14 cellular contexts compared by ENCODE assay signal in genomic region chr10:18713077-18713476, GRCh38. TPM values are rescaled to one million over a fixed set of nuclear protein-coding genes. Genes with fewer than 3 reads are reported as not detected.
DNase-seq lines count a peak whose midpoint lies in the region; ATAC-seq, FAIRE-seq and TF ChIP-seq lines count a peak whose summit lies in the region.
"Had no signal": no experiment of that assay in that cellular context is flagged by ENCODE, and none has a peak within 500 bp of the region (broad histone marks: within the 10 kb centered on the region; RNA-seq: fewer than 3 reads in every experiment).

No MANE protein-coding gene starts in this region.

- peak; percentile 93 for FAIRE-seq in keratinocyte (lab: Jason Lieb, UNC)

- CTCF ChIA-PET in activated CD8-positive, alpha-beta T cell treated with anti-CD3 and anti-CD28 coated beads, Interleukin-2, amount 10 ng/mL, durations not matched to agents 7 days and 5 days (lab: Charles Lee), result no interaction called here

- H3K36me3 ChIP-seq in adrenal gland (replicated peaks in 1 of 2) (no peaks in the 10 kb centered on the region), keratinocyte (ENCODE audit: control insufficient read depth in 2 of 2, extremely low read depth in 1 of 2, insufficient read depth in 2 of 2, low read length in 2 of 2) (no peaks in the 10 kb centered on the region), mucosa of descending colon (ENCODE audit: low read depth) (no peaks in the 10 kb centered on the region)
- H3K36me3 ChIP-seq: esophagus muscularis mucosa had no signal

- dilution Hi-C loops in keratinocyte (cut with MboI; ENCODE audit: extremely low pct_ligation_motif_present, low sequenced_read_pairs), result no loop called here

- no peaks in the 10 kb centered on the region for H3K36me3 Mint-ChIP-seq in activated CD8-positive, alpha-beta T cell treated with anti-CD3 and anti-CD28 coated beads, Interleukin-2, amount 10 ng/mL, durations not matched to agents 7 days and 5 days (ENCODE audit: low read depth)

- no peak for TF ChIP-seq POLR2A in adrenal gland (IDR thresholded peaks at IDR 0.05)

- intact Hi-C loops in adrenal gland (cut with DNase I) (no loop called here), mucosa of descending colon (cut with DNase I, micrococcal nuclease) (no loop called here)

- no peaks in the 10 kb centered on the region for H4K20me1 ChIP-seq in keratinocyte (ENCODE audit: control insufficient read depth, extremely low read depth, insufficient read depth, low read length)

- no peaks in the 10 kb centered on the region for H3K9me1 ChIP-seq in keratinocyte (ENCODE audit: control insufficient read depth, extremely low read depth, insufficient read depth, low read length)

- H2AFZ ChIP-seq in keratinocyte (ENCODE audit: control insufficient read depth, low read length), result no peak overlapping the region

- no peaks in the 10 kb centered on the region for H3K4me1 Mint-ChIP-seq in activated CD8-positive, alpha-beta T cell treated with anti-CD3 and anti-CD28 coated beads, Interleukin-2, amount 10 ng/mL, durations not matched to agents 7 days and 5 days (ENCODE audit: low read depth)
- H3K4me1 Mint-ChIP-seq: activated B cell treated with CpG ODN at 0.5 μM for 24 hours had no signal

- H3K9ac ChIP-seq in keratinocyte (ENCODE audit: control insufficient read depth, extremely low read depth, insufficient read depth, low read length), result no peak overlapping the region

- H3K4me3 ChIP-seq in adrenal gland (no peak overlapping the region), keratinocyte (ENCODE audit: control insufficient read depth in 2 of 3, extremely low read depth in 1 of 3, insufficient read depth in 2 of 3, low read depth in 1 of 3, low read length in 3 of 3) (no peak overlapping the region), mucosa of descending colon (no peak overlapping the region)
- H3K4me3 ChIP-seq: esophagus muscularis mucosa had no signal

- no peak overlapping the region for H3K4me2 ChIP-seq in keratinocyte (ENCODE audit: control insufficient read depth, extremely low read depth, insufficient read depth, low read depth, low read length)

- no peak overlapping the region for H3K27ac ChIP-seq in adrenal gland
- no peak overlapping the region for H3K27ac ChIP-seq in keratinocyte (ENCODE audit: control insufficient read depth, insufficient read depth, low read length)
- H3K27ac ChIP-seq: C4-2B, esophagus muscularis mucosa had no signal

- no peak for TF ChIP-seq CTCF in adrenal gland (IDR thresholded peaks at IDR 0.05)
- TF ChIP-seq CTCF in keratinocyte (optimal IDR thresholded peaks at IDR 0.05 in 1 of 3, IDR thresholded peaks at IDR 0.05 in 1 of 3, conservative IDR thresholded peaks at IDR 0.05 in 1 of 3; ENCODE audit: extremely low read depth in 1 of 3, insufficient read depth in 2 of 3, low read length in 3 of 3), result no peak
- no peak for TF ChIP-seq CTCF in mucosa of descending colon (IDR thresholded peaks at IDR 0.05)

- ATAC-seq in mucosa of descending colon (no peak), GM19023 (IDR thresholded peaks at IDR 0.05; ENCODE audit: unreplicated experiment) (no peak)
- ATAC-seq in activated CD8-positive, alpha-beta T cell treated with anti-CD3 and anti-CD28 coated beads, Interleukin-2, amount 10 ng/mL, durations not matched to agents 7 days and 5 days, result no peak

- no peaks in the 10 kb centered on the region for H3K27me3 Mint-ChIP-seq in activated CD8-positive, alpha-beta T cell treated with anti-CD3 and anti-CD28 coated beads, Interleukin-2, amount 10 ng/mL, durations not matched to agents 7 days and 5 days (ENCODE audit: low read depth)
- H3K27me3 Mint-ChIP-seq: activated B cell treated with CpG ODN at 0.5 μM for 24 hours had no signal

- no peaks in the 10 kb centered on the region for H3K79me2 ChIP-seq in keratinocyte (ENCODE audit: control insufficient read depth, insufficient read depth, low read length)

- no peaks in the 10 kb centered on the region for H3K9me3 ChIP-seq in adrenal gland (replicated peaks in 1 of 3)
- no peaks in the 10 kb centered on the region for H3K9me3 ChIP-seq in keratinocyte (ENCODE audit: control insufficient read depth, low read depth, low read length)
- no peaks in the 10 kb centered on the region for H3K9me3 ChIP-seq in mucosa of descending colon
- H3K9me3 ChIP-seq: esophagus muscularis mucosa had no signal

- H3K4me3 Mint-ChIP-seq in activated CD8-positive, alpha-beta T cell treated with anti-CD3 and anti-CD28 coated beads, Interleukin-2, amount 10 ng/mL, durations not matched to agents 7 days and 5 days, result no peak overlapping the region
- H3K4me3 Mint-ChIP-seq: activated B cell treated with CpG ODN at 0.5 μM for 24 hours had no signal

- H3K27ac Mint-ChIP-seq in activated CD8-positive, alpha-beta T cell treated with anti-CD3 and anti-CD28 coated beads, Interleukin-2, amount 10 ng/mL, durations not matched to agents 7 days and 5 days, result no peak overlapping the region
- H3K27ac Mint-ChIP-seq: activated B cell treated with CpG ODN at 0.5 μM for 24 hours had no signal

- DNase-seq in AG08395 (ENCODE audit: low spot score) (peak; percentile 90), Kasumi-1 (lab: John Stamatoyannopoulos, UW) (peak; percentile 38 to 65), adrenal gland (peak in 5 of 7 donors; percentile 24 to 69 (median 37)), keratinocyte (ENCODE audit: low read depth, low spot score) (peak; percentile 71), mucosa of descending colon (no peak)
- DNase-seq in activated effector memory CD4-positive, alpha-beta T cell treated with Interleukin-2 at 50 U/mL for 16 hours, result no peak
- no peak for DNase-seq in activated CD8-positive, alpha-beta T cell treated with anti-CD3 and anti-CD28 coated beads, Interleukin-2, amount 10 ng/mL, durations not matched to agents 7 days and 5 days
- DNase-seq: activated B cell treated with CpG ODN at 0.5 μM for 24 hours; activated naive CD4-positive, alpha-beta T cell treated with Interleukin-2 at 50 U/mL for 16 hours; NCI-H526 treated with DMSO at 0.1 percent for 48 hours; stimulated activated CD4-positive, alpha-beta T cell treated with anti-CD3 and anti-CD28 coated beads, Interleukin-4, amount 100 ng/mL, for 4 hours had no signal

- H3K27me3 ChIP-seq in adrenal gland, result no peaks in the 10 kb centered on the region
- H3K27me3 ChIP-seq in keratinocyte (ENCODE audit: control insufficient read depth, extremely low read depth, insufficient read depth, low read length), result no peaks in the 10 kb centered on the region
- H3K27me3 ChIP-seq: esophagus muscularis mucosa had no signal

- WGBS in adrenal gland, 4 donors, result 44 to 62% (median 48%) methylated on average over 6 of the region's 6 CpGs

- no peaks in the 10 kb centered on the region for H3K9me3 Mint-ChIP-seq in activated CD8-positive, alpha-beta T cell treated with anti-CD3 and anti-CD28 coated beads, Interleukin-2, amount 10 ng/mL, durations not matched to agents 7 days and 5 days (ENCODE audit: insufficient read depth)
- H3K9me3 Mint-ChIP-seq: activated B cell treated with CpG ODN at 0.5 μM for 24 hours had no signal

- POLR2A ChIA-PET in activated CD8-positive, alpha-beta T cell treated with anti-CD3 and anti-CD28 coated beads, Interleukin-2, amount 10 ng/mL, durations not matched to agents 7 days and 5 days (lab: Charles Lee), result interaction anchor here (0.6 kb wide), 1 partner anchor 54 kb away, joined by 4 read pairs; no protein-coding TSS in a partner anchor

- H3K4me1 ChIP-seq in adrenal gland (replicated peaks in 1 of 2), result no peaks in the 10 kb centered on the region
- H3K4me1 ChIP-seq in keratinocyte (ENCODE audit: control insufficient read depth, extremely low read depth, insufficient read depth, low read length), result peaks cover 4% of the 10 kb centered on the region
- no peaks in the 10 kb centered on the region for H3K4me1 ChIP-seq in mucosa of descending colon (ENCODE audit: low read depth)
- H3K4me1 ChIP-seq: esophagus muscularis mucosa had no signal

RNA-seq across cellular contexts. Expression of gene ARL5B, which starts 53.8 kb away (rescaled TPM):
- 10 to 100 TPM in 4 of 8 donors, 1 to 10 TPM in 4; 2.5 to 21.0 (median 10.0) TPM for total RNA-seq in adrenal gland
- polyA plus RNA-seq in adrenal gland, result 10 to 100 TPM in 1 of 3 donors, 1 to 10 TPM in 2; 1.6 to 10.9 (median 2.1) TPM
- 4.7 to 10.4 TPM (median 6.3 TPM) in 3 replicates for polyA plus RNA-seq in keratinocyte
- 11.3 TPM for polyA plus RNA-seq in keratinocyte (2011; ENCODE audit: low read depth)
- polyA plus RNA-seq in keratinocyte (2011; cell fraction: cytosol; rRNA removed), result 2.9 and 6.7 TPM in 2 replicates
- polyA plus RNA-seq in keratinocyte (2011; cell fraction: nucleus; rRNA removed), result 7.4 and 11.3 TPM in 2 replicates
- 5.0 and 16.3 TPM in 2 replicates for polyA plus RNA-seq in keratinocyte (2012; ENCODE audit: low replicate concordance)
- 1.0 to 12.4 TPM (median 5.9 TPM) in 3 replicates for polyA minus RNA-seq in keratinocyte
- polyA minus RNA-seq in keratinocyte (2011; cell fraction: cytosol; rRNA and poly(A)+ RNA removed), result 5.9 TPM
- polyA minus RNA-seq in keratinocyte (2011; cell fraction: nucleus; rRNA and poly(A)+ RNA removed), result 8.4 and 14.4 TPM in 2 replicates
- total RNA-seq in mucosa of descending colon, result 10 to 100 TPM; 13.8 to 19.3 (median 14.5) TPM
- total RNA-seq in activated CD8-positive, alpha-beta T cell treated with anti-CD3 and anti-CD28 coated beads, Interleukin-2, amount 10 ng/mL, durations not matched to agents 7 days and 5 days, result 1 to 10 TPM; 9.1 TPM

Comparison
In these comparisons a context has a peak if more than half of its experiments do, and no peak if none do; other contexts are left out.
1. DNase-seq: peak in AG08395 (single experiment), Kasumi-1 (2 of 2), adrenal gland (5 of 7) and keratinocyte (single experiment); none in mucosa of descending colon (0 of 3), activated effector memory CD4-positive, alpha-beta T cell treated with Interleukin-2 at 50 U/mL for 16 hours (single experiment) and activated CD8-positive, alpha-beta T cell treated with anti-CD3 and anti-CD28 coated beads, Interleukin-2, amount 10 ng/mL, durations not matched to agents 7 days and 5 days (single experiment).